ENCODE assay signal across 8 cellular contexts in genomic region chr15:100880139-100880896, GRCh38. TPM values are rescaled to one million over a fixed set of nuclear protein-coding genes. Genes with fewer than 3 reads are reported as not detected.
DNase-seq lines count a peak whose midpoint lies in the region; ATAC-seq and TF ChIP-seq lines count a peak whose summit lies in the region.

No MANE protein-coding gene starts in this region.

- H3K4me3 Mint-ChIP-seq in immature natural killer cell: peak overlapping the region in 1 of 5 donors; percentile 1

- H3K36me3 ChIP-seq in mesodermal cell (ENCODE audit: control insufficient read depth, insufficient read depth, low read length) (no peaks in the 10 kb centered on the region), upper lobe of right lung (no peaks in the 10 kb centered on the region)

- WGBS in mesodermal cell (ENCODE audit: insufficient coverage in 2 of 2), 2 experiments: 3 to 5% methylated on average over 58 to 67 of the region's 80 CpGs
- 29 to 49% methylated on average over 38 to 52 of the region's 80 CpGs for WGBS in lower leg skin, 2 donors

- no peaks in the 10 kb centered on the region for H3K36me3 Mint-ChIP-seq in immature natural killer cell

- no peak for ATAC-seq in Right ventricle myocardium inferior
- no peak for ATAC-seq in Right ventricle myocardium superior (ENCODE audit: poor library complexity)
- ATAC-seq in upper lobe of right lung: peak; percentile 5
- ATAC-seq in GM18519 (IDR thresholded peaks at IDR 0.05; ENCODE audit: low FRiP score, unreplicated experiment): no peak

- H3K4me1 Mint-ChIP-seq in immature natural killer cell: peaks cover 0 to 5% of the 10 kb centered on the region in 2 donors

- DNase-seq in Right ventricle myocardium inferior (ENCODE audit: missing footprints) (peak; percentile 61), Right ventricle myocardium superior (no peak), choroid plexus epithelial cell (ENCODE audit: low read depth) (peak; percentile 18), upper lobe of right lung (no peak), immature natural killer cell (no peak), lower leg skin (ENCODE audit: low spot score in 2 of 2) (no peak)

- H3K9me3 Mint-ChIP-seq in immature natural killer cell: no peaks in the 10 kb centered on the region

- H3K9me3 ChIP-seq in mesodermal cell (ENCODE audit: control insufficient read depth, low read length) (no peaks in the 10 kb centered on the region), upper lobe of right lung (no peaks in the 10 kb centered on the region)

- TF ChIP-seq CTCF in choroid plexus epithelial cell (conservative IDR thresholded peaks at IDR 0.05; ENCODE audit: low read depth, low read length) (no peak), upper lobe of right lung (IDR thresholded peaks at IDR 0.05) (no peak), lower leg skin (IDR thresholded peaks at IDR 0.05) (no peak)

- H3K27ac Mint-ChIP-seq in immature natural killer cell: no peak overlapping the region

- peaks cover 4% of the 10 kb centered on the region for H3K4me1 ChIP-seq in mesodermal cell (ENCODE audit: control insufficient read depth, insufficient read depth, low read length, poor library complexity, severe bottlenecking)
- H3K4me1 ChIP-seq in upper lobe of right lung: no peaks in the 10 kb centered on the region

- no peak for TF ChIP-seq POLR2A in lower leg skin (IDR thresholded peaks at IDR 0.05)

- H3K27me3 ChIP-seq in upper lobe of right lung: peaks cover 54% of the 10 kb centered on the region

- intact Hi-C loops in Right ventricle myocardium inferior (cut with DNase I): no loop called here
- intact Hi-C loops in Right ventricle myocardium superior (cut with DNase I): no loop called here
- intact Hi-C loops in upper lobe of right lung (cut with DNase I): no loop called here
- intact Hi-C loops in lower leg skin (cut with DNase I; ENCODE audit: low total_unique reads): no loop called here

- H3K27ac ChIP-seq in mesodermal cell (ENCODE audit: low read depth, low read length, severe bottlenecking) (no peak overlapping the region), upper lobe of right lung (no peak overlapping the region)

- peaks cover 4 to 21% (median 20%) of the 10 kb centered on the region in 3 donors for H3K27me3 Mint-ChIP-seq in immature natural killer cell (ENCODE audit: low read depth in 3 of 3)

- H3K4me3 ChIP-seq in choroid plexus epithelial cell (ENCODE audit: low read depth, low read length) (peak overlapping the region; percentile 17), mesodermal cell (ENCODE audit: extremely low read depth, insufficient read depth, low read length, poor library complexity, severe bottlenecking) (peak overlapping the region; percentile 26), upper lobe of right lung (peak overlapping the region; percentile 45), lower leg skin (ENCODE audit: low read depth, poor library complexity, severe bottlenecking) (no peak overlapping the region)

RNA-seq across cellular contexts. Expression of gene ALDH1A3, which starts 0.7 kb away (rescaled TPM):
- total RNA-seq in Right ventricle myocardium inferior (3.7 TPM), Right ventricle myocardium superior (2.9 TPM), upper lobe of right lung (9.9 TPM), lower leg skin (10 to 100 TPM in 2 of 4 donors, 1 to 10 TPM in 2; 3.3 to 24.5 (median 8.7) TPM)
- polyA plus RNA-seq in mesodermal cell (2013, experiment 1 of 2): 2.2 TPM
- 1.5 TPM for polyA plus RNA-seq in mesodermal cell (2013, experiment 2 of 2)
- polyA plus RNA-seq in immature natural killer cell: not detected

RNA-seq across cellular contexts. Expression of gene LRRK1, which starts 38.8 kb away (rescaled TPM):
- total RNA-seq in Right ventricle myocardium inferior (2.7 TPM), Right ventricle myocardium superior (3.0 TPM), upper lobe of right lung (22.6 TPM), lower leg skin (10 to 100 TPM; 14.8 to 29.3 (median 19.1) TPM)
- polyA plus RNA-seq in mesodermal cell (2013, experiment 1 of 2): 0.59 TPM
- polyA plus RNA-seq in mesodermal cell (2013, experiment 2 of 2): 0.76 TPM
- polyA plus RNA-seq in immature natural killer cell: under 1 TPM in 1 of 3 donors, not detected in 2; 0.02 TPM

Comparison
In these comparisons a context has a peak if more than half of its experiments do, and no peak if none do; other contexts are left out.
1. DNase-seq: peak in Right ventricle myocardium inferior (single experiment) and choroid plexus epithelial cell (single experiment); none in Right ventricle myocardium superior (single experiment), upper lobe of right lung (single experiment), immature natural killer cell (0 of 3) and lower leg skin (0 of 2).